8 cellular contexts compared by ENCODE assay signal in the genomic region with DNA sequence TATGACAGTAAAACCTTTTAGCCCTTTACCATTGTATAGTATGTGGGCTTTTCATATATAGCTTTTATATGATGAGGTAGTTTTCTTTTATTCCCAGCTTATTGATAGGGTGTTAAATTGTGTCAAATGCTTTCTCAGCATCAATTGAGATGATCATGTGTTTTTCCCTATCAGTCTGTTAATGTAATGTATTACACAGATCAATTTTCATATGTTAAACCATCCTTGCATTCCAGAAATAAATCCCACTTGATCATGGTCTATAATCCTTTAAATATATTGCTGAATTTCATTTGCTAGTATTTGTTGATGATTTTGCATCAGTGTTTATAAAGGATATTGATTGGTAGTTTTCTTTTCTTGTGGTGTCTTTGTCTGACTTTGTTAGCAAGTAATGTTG.
"Had no signal": no experiment of that assay in that cellular context is flagged by ENCODE, and none has a peak within 500 bp of the region (broad histone marks: within the 10 kb centered on the region; RNA-seq: fewer than 3 reads in every experiment).

No MANE protein-coding gene starts in this region.

- ATAC-seq: GM12878 had no signal

- DNase-seq: GDM1, GF-D8 had no signal

- H3K4me3 ChIP-seq: GM12878 had no signal

- FAIRE-seq: G401.6, GM12878, GM12891, GM12892, GM18507, GM19239 had no signal
